In the genomic region with DNA sequence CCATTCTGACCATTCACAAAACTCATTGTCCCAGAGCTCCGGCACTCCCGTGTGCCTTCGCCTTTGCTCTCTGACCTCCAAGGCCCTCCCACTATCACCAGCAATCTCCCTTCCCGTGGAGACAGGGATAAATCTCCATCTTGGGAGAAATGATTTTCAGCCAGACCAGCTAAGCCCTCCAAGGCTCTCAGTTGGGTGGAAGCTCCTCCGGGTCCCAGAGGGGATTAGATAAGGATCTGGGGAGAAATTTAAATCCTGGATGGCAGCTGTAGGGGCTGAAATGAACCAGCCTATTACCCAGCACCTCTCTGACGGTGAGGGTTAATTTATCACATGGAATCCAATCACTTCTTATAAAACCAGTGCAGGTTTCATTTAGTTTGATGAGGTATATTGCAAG, we compare ENCODE assay signal across 16 cellular contexts.
DNase-seq lines count a peak whose midpoint lies in the region; ATAC-seq and TF ChIP-seq lines count a peak whose summit lies in the region.
"Had no signal": no experiment of that assay in that cellular context is flagged by ENCODE, and none has a peak within 500 bp of the region (broad histone marks: within the 10 kb centered on the region; RNA-seq: fewer than 3 reads in every experiment).

No MANE protein-coding gene starts in this region.

- no peaks in the 10 kb centered on the region for H3F3A ChIP-seq in neural progenitor cell (ENCODE audit: low read depth)

- H3K4me2 ChIP-seq in neural progenitor cell (no peak overlapping the region), OCI-LY7 (ENCODE audit: low read length) (no peak overlapping the region)

- no peak for DNase-seq in activated naive CD4-positive, alpha-beta T cell treated with anti-CD3 and anti-CD28 coated beads for 36 hours
- DNase-seq in activated naive CD4-positive, alpha-beta T cell treated with anti-CD3 and anti-CD28 coated beads, Interleukin-2, amount 10 ng/mL, durations not matched to agents 7 days and 5 days: no peak
- DNase-seq in NCI-H524 treated with DMSO at 0.1 percent for 48 hours (lab: John Stamatoyannopoulos, UW) (peak; percentile 5), WTC11 (ENCODE audit: low spot score) (no peak), neural progenitor cell (ENCODE audit: low spot score) (no peak), OCI-M1 (lab: John Stamatoyannopoulos, UW) (no peak), OCI-LY7 (ENCODE audit: low spot score) (no peak), left cardiac atrium (no peak)
- DNase-seq: 8988T; AML-193; C1 segment of cervical spinal cord; Calu3; CD4-positive, alpha-beta T cell; DND-41; GF-D8 had no signal

- H3K36me3 Mint-ChIP-seq in activated naive CD4-positive, alpha-beta T cell treated with anti-CD3 and anti-CD28 coated beads for 36 hours (ENCODE audit: low read depth): no peaks in the 10 kb centered on the region
- peaks cover 1% of the 10 kb centered on the region for H3K36me3 Mint-ChIP-seq in activated naive CD4-positive, alpha-beta T cell treated with anti-CD3 and anti-CD28 coated beads, Interleukin-2, amount 10 ng/mL, durations not matched to agents 7 days and 5 days
- no peaks in the 10 kb centered on the region for H3K36me3 Mint-ChIP-seq in WTC11
- H3K36me3 Mint-ChIP-seq in neural progenitor cell: no peaks in the 10 kb centered on the region

- TF ChIP-seq CTCF in WTC11 (IDR thresholded peaks at IDR 0.05): no peak
- TF ChIP-seq CTCF in neural progenitor cell (IDR thresholded peaks at IDR 0.05): no peak
- no peak for TF ChIP-seq CTCF in OCI-LY7 (conservative IDR thresholded peaks at IDR 0.05; ENCODE audit: low read length)

- no peaks in the 10 kb centered on the region for H3K9me3 Mint-ChIP-seq in activated naive CD4-positive, alpha-beta T cell treated with anti-CD3 and anti-CD28 coated beads for 36 hours
- H3K9me3 Mint-ChIP-seq in activated naive CD4-positive, alpha-beta T cell treated with anti-CD3 and anti-CD28 coated beads, Interleukin-2, amount 10 ng/mL, durations not matched to agents 7 days and 5 days: no peaks in the 10 kb centered on the region
- H3K9me3 Mint-ChIP-seq in WTC11 (no peaks in the 10 kb centered on the region), neural progenitor cell (no peaks in the 10 kb centered on the region)

- no peaks in the 10 kb centered on the region for H3K27me3 Mint-ChIP-seq in activated naive CD4-positive, alpha-beta T cell treated with anti-CD3 and anti-CD28 coated beads for 36 hours (ENCODE audit: low read depth)
- peaks cover 30% of the 10 kb centered on the region for H3K27me3 Mint-ChIP-seq in activated naive CD4-positive, alpha-beta T cell treated with anti-CD3 and anti-CD28 coated beads, Interleukin-2, amount 10 ng/mL, durations not matched to agents 7 days and 5 days
- H3K27me3 Mint-ChIP-seq in WTC11 (ENCODE audit: low read depth): no peaks in the 10 kb centered on the region
- H3K27me3 Mint-ChIP-seq in neural progenitor cell (ENCODE audit: insufficient read depth, low read depth): peaks cover 3% of the 10 kb centered on the region
- H3K27me3 Mint-ChIP-seq: CD4-positive, alpha-beta T cell had no signal

- no peak overlapping the region for H3K9ac ChIP-seq in neural progenitor cell

- intact Hi-C loops in activated naive CD4-positive, alpha-beta T cell treated with anti-CD3 and anti-CD28 coated beads for 36 hours (cut with micrococcal nuclease): no loop called here
- intact Hi-C loops in OCI-LY7 (cut with micrococcal nuclease; ENCODE audit: unreplicated experiment) (no loop called here), left cardiac atrium (cut with DNase I) (no loop called here)

- H4K20me1 ChIP-seq in neural progenitor cell (ENCODE audit: low read depth) (no peaks in the 10 kb centered on the region), OCI-LY7 (ENCODE audit: insufficient read depth, low read length) (no peaks in the 10 kb centered on the region)

- H3K4me1 ChIP-seq in neural progenitor cell: no peaks in the 10 kb centered on the region
- H3K4me1 ChIP-seq in OCI-LY7 (ENCODE audit: insufficient read depth, low read length, poor library complexity, severe bottlenecking): no peaks in the 10 kb centered on the region

- H3K36me3 ChIP-seq in neural progenitor cell: no peaks in the 10 kb centered on the region
- no peaks in the 10 kb centered on the region for H3K36me3 ChIP-seq in OCI-LY7 (ENCODE audit: insufficient read depth, low read length)

- no peaks in the 10 kb centered on the region for H3K9me3 ChIP-seq in neural progenitor cell (ENCODE audit: low read depth)
- no peaks in the 10 kb centered on the region for H3K9me3 ChIP-seq in OCI-LY7 (ENCODE audit: low read length)

- H3K27me3 ChIP-seq in neural progenitor cell: no peaks in the 10 kb centered on the region

- H3K27ac ChIP-seq in neural progenitor cell (no peak overlapping the region), OCI-LY7 (ENCODE audit: low read depth, low read length, poor library complexity, severe bottlenecking) (no peak overlapping the region)

- no peak overlapping the region for H2AFZ ChIP-seq in neural progenitor cell (replicated peaks)
- H2AFZ ChIP-seq in OCI-LY7 (ENCODE audit: low read length): no peak overlapping the region

- BruUV-seq in OCI-LY7 (replicated peaks; lab: Mats Ljungman, UMichigan): no TSS peak

- ATAC-seq in WTC11 (peak; percentile 25; the same call in 1 of the 2 replicates), left cardiac atrium (no peak)
- ATAC-seq: HepG2 had no signal

- H3K4me3 ChIP-seq in neural progenitor cell (no peak overlapping the region), OCI-LY7 (ENCODE audit: low read depth, low read length, poor library complexity, severe bottlenecking) (no peak overlapping the region)

- CTCF ChIA-PET in activated naive CD4-positive, alpha-beta T cell treated with anti-CD3 and anti-CD28 coated beads for 36 hours (lab: Charles Lee): no interaction called here
- CTCF ChIA-PET in activated naive CD4-positive, alpha-beta T cell treated with anti-CD3 and anti-CD28 coated beads, Interleukin-2, amount 10 ng/mL, durations not matched to agents 7 days and 5 days (lab: Charles Lee): interaction anchor here (0.9 to 1.6 kb wide), 2 partner anchors 9 to 179 kb away, joined by 3 read pairs; no protein-coding TSS in a partner anchor
- CTCF ChIA-PET in WTC11 (lab: Charles Lee) (interaction anchor here (0.9 to 2.0 kb wide), 2 partner anchors 10 to 124 kb away, joined by 3 to 9 read pairs; no protein-coding TSS in a partner anchor), OCI-LY7 (lab: Charles Lee; ENCODE audit: unreplicated experiment) (no interaction called here)

- POLR2A ChIA-PET in WTC11 (lab: Charles Lee) (no interaction called here), OCI-LY7 (lab: Charles Lee) (no interaction called here)

- peak overlapping the region; percentile 44 for H3K27ac Mint-ChIP-seq in activated naive CD4-positive, alpha-beta T cell treated with anti-CD3 and anti-CD28 coated beads for 36 hours
- no peak overlapping the region for H3K27ac Mint-ChIP-seq in activated naive CD4-positive, alpha-beta T cell treated with anti-CD3 and anti-CD28 coated beads, Interleukin-2, amount 10 ng/mL, durations not matched to agents 7 days and 5 days
- H3K27ac Mint-ChIP-seq in WTC11: no peak overlapping the region
- peak overlapping the region; percentile 12 for H3K27ac Mint-ChIP-seq in neural progenitor cell
- H3K27ac Mint-ChIP-seq: CD4-positive, alpha-beta T cell had no signal

- no peak overlapping the region for H3K4me3 Mint-ChIP-seq in activated naive CD4-positive, alpha-beta T cell treated with anti-CD3 and anti-CD28 coated beads for 36 hours
- H3K4me3 Mint-ChIP-seq in activated naive CD4-positive, alpha-beta T cell treated with anti-CD3 and anti-CD28 coated beads, Interleukin-2, amount 10 ng/mL, durations not matched to agents 7 days and 5 days: no peak overlapping the region
- H3K4me3 Mint-ChIP-seq in WTC11: no peak overlapping the region
- no peak overlapping the region for H3K4me3 Mint-ChIP-seq in neural progenitor cell
- H3K4me3 Mint-ChIP-seq: CD4-positive, alpha-beta T cell had no signal

- H3K79me2 ChIP-seq in neural progenitor cell (ENCODE audit: low read depth) (no peaks in the 10 kb centered on the region), OCI-LY7 (ENCODE audit: insufficient read depth, low read depth, low read length) (no peaks in the 10 kb centered on the region)

- H3K9me2 ChIP-seq in OCI-LY7 (ENCODE audit: insufficient read depth, low read length): no peaks in the 10 kb centered on the region

- H3K4me1 Mint-ChIP-seq in activated naive CD4-positive, alpha-beta T cell treated with anti-CD3 and anti-CD28 coated beads for 36 hours (ENCODE audit: low read depth): no peaks in the 10 kb centered on the region
- no peaks in the 10 kb centered on the region for H3K4me1 Mint-ChIP-seq in activated naive CD4-positive, alpha-beta T cell treated with anti-CD3 and anti-CD28 coated beads, Interleukin-2, amount 10 ng/mL, durations not matched to agents 7 days and 5 days
- peaks cover 22% of the 10 kb centered on the region for H3K4me1 Mint-ChIP-seq in WTC11
- peaks cover 2% of the 10 kb centered on the region for H3K4me1 Mint-ChIP-seq in neural progenitor cell

TF ChIP-seq in WTC11, 78 proteins besides CTCF, POLR2A, EP300 and RAD21 (continues in another document):
- TF ChIP-seq SMAD4 (CRISPR knock-in tag; IDR thresholded peaks at IDR 0.05): no peak
- TF ChIP-seq, protein P1, sequence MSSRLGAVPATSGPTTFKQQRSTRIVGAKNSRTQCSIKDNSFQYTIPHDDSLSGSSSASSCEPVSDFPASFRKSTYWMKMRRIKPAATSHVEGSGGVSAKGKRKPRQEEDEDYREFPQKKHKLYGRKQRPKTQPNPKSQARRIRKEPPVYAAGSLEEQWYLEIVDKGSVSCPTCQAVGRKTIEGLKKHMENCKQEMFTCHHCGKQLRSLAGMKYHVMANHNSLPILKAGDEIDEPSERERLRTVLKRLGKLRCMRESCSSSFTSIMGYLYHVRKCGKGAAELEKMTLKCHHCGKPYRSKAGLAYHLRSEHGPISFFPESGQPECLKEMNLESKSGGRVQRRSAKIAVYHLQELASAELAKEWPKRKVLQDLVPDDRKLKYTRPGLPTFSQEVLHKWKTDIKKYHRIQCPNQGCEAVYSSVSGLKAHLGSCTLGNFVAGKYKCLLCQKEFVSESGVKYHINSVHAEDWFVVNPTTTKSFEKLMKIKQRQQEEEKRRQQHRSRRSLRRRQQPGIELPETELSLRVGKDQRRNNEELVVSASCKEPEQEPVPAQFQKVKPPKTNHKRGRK (CRISPR knock-in tag; IDR thresholded peaks at IDR 0.05; ENCODE audit: borderline replicate concordance): no peak
- TF ChIP-seq JAZF1 (CRISPR knock-in tag; IDR thresholded peaks at IDR 0.05): no peak
- TF ChIP-seq GTF2I (CRISPR knock-in tag; conservative IDR thresholded peaks at IDR 0.05): no peak
- no peak for TF ChIP-seq GABPB1 (CRISPR knock-in tag; IDR thresholded peaks at IDR 0.05)
- no peak for TF ChIP-seq MXD4 (CRISPR knock-in tag; IDR thresholded peaks at IDR 0.05; ENCODE audit: borderline replicate concordance)

Comparison
In these comparisons a context has a peak if more than half of its experiments do, and no peak if none do; other contexts are left out.
1. H3K27ac Mint-ChIP-seq: peak in activated naive CD4-positive, alpha-beta T cell treated with anti-CD3 and anti-CD28 coated beads for 36 hours (single experiment) and neural progenitor cell (single experiment); none in activated naive CD4-positive, alpha-beta T cell treated with anti-CD3 and anti-CD28 coated beads, Interleukin-2, amount 10 ng/mL, durations not matched to agents 7 days and 5 days (single experiment) and WTC11 (single experiment).
2. CTCF ChIA-PET loops: an anchor here in activated naive CD4-positive, alpha-beta T cell treated with anti-CD3 and anti-CD28 coated beads, Interleukin-2, amount 10 ng/mL, durations not matched to agents 7 days and 5 days (0.9 to 1.6 kb wide) and WTC11 (0.9 to 2.0 kb wide); none called in activated naive CD4-positive, alpha-beta T cell treated with anti-CD3 and anti-CD28 coated beads for 36 hours and OCI-LY7.